ENCODE assay signal across 23 cellular contexts in the genomic region with DNA sequence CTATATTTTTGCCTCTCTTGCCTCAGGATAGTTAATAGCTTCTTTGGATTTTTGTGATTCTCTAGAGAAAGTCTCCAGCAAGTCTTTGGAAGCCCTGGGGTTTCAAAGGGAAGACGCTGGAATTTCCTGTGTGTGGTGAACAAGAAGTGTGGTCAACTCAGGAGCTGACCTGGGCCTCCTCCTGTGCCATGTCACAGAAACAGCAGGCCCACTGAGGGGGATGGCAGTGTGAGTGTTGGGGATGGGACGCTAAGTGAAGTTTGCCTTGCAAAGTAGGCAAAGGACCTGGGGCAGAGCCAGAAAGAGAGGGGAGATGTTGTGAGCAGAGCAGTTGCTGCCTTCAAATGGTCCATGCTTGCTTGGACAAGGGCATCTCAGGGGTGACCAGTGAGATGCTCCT.
"Had no signal": no experiment of that assay in that cellular context is flagged by ENCODE, and none has a peak within 500 bp of the region (broad histone marks: within the 10 kb centered on the region; RNA-seq: fewer than 3 reads in every experiment).

No MANE protein-coding gene starts in this region.

- H3K79me2 ChIP-seq: hepatocyte had no signal

- ATAC-seq: foreskin keratinocyte; gastroesophageal sphincter; heart left ventricle; left ventricle myocardium superior; lower lobe of right lung; natural killer cell; psoas muscle; right cardiac atrium; stimulated activated naive B cell treated with anti-CD40 and anti-IgM and Interleukin-4, amounts not matched to agents 10 μg/mL and 1 μg/mL and 100 μg/mL, for 72 hours; upper lobe of right lung had no signal

- H3K27ac Mint-ChIP-seq: natural killer cell; stimulated activated naive B cell treated with anti-CD40 and anti-IgM and Interleukin-4, amounts not matched to agents 10 μg/mL and 1 μg/mL and 100 μg/mL, for 72 hours; stimulated activated naive CD8-positive, alpha-beta T cell treated with anti-CD3 and anti-CD28 coated beads, Interleukin-15, Interleukin-2, amounts not matched to agents 100 ng/mL and 50 ng/mL, for 24 hours had no signal

- DNase-seq: dorsolateral prefrontal cortex; effector CD4-positive, alpha-beta T cell; foreskin keratinocyte; heart left ventricle; left ventricle myocardium superior; lower lobe of right lung; natural killer cell; occipital lobe; ovary; psoas muscle; right cardiac atrium; stimulated activated CD4-positive, alpha-beta T cell treated with anti-CD3 and anti-CD28 coated beads, Interleukin-15, amount 100 ng/mL, for 24 hours; stimulated activated CD4-positive, alpha-beta T cell treated with anti-CD3 and anti-CD28 coated beads, Interleukin-2, amount 100 ng/mL, for 48 hours; stimulated activated naive B cell treated with anti-CD40 and anti-IgM and Interleukin-4, amounts not matched to agents 10 μg/mL and 1 μg/mL and 100 μg/mL, for 72 hours; transverse colon; upper lobe of right lung; uterus had no signal

- H3K4me1 Mint-ChIP-seq: stimulated activated naive B cell treated with anti-CD40 and anti-IgM and Interleukin-4, amounts not matched to agents 10 μg/mL and 1 μg/mL and 100 μg/mL, for 72 hours had no signal

- H2AFZ ChIP-seq: hepatocyte had no signal

- H3K36me3 Mint-ChIP-seq: natural killer cell; stimulated activated naive B cell treated with anti-CD40 and anti-IgM and Interleukin-4, amounts not matched to agents 10 μg/mL and 1 μg/mL and 100 μg/mL, for 72 hours had no signal

- H3K9me3 ChIP-seq: gastroesophageal sphincter, heart left ventricle, lower lobe of right lung, ovary, psoas muscle, transverse colon, upper lobe of right lung, uterus had no signal

- H3K4me3 Mint-ChIP-seq: natural killer cell; stimulated activated naive B cell treated with anti-CD40 and anti-IgM and Interleukin-4, amounts not matched to agents 10 μg/mL and 1 μg/mL and 100 μg/mL, for 72 hours; stimulated activated naive CD8-positive, alpha-beta T cell treated with anti-CD3 and anti-CD28 coated beads, Interleukin-15, Interleukin-2, amounts not matched to agents 100 ng/mL and 50 ng/mL, for 24 hours had no signal

- H3K4me2 ChIP-seq: hepatocyte had no signal

- H3K27me3 ChIP-seq: foreskin keratinocyte, gastroesophageal sphincter, heart left ventricle, hepatocyte, ovary, transverse colon, upper lobe of right lung, uterus had no signal

- H3K36me3 ChIP-seq: gastroesophageal sphincter, heart left ventricle, lower lobe of right lung, ovary, transverse colon, upper lobe of right lung, uterus had no signal

- H3K27ac ChIP-seq: dorsolateral prefrontal cortex, foreskin keratinocyte, gastroesophageal sphincter, heart left ventricle, hepatocyte, lower lobe of right lung, ovary, psoas muscle, skin epidermis, transverse colon, upper lobe of right lung, uterus had no signal

- H3K27me3 Mint-ChIP-seq: stimulated activated naive B cell treated with anti-CD40 and anti-IgM and Interleukin-4, amounts not matched to agents 10 μg/mL and 1 μg/mL and 100 μg/mL, for 72 hours had no signal

- H3K4me3 ChIP-seq: dorsolateral prefrontal cortex, gastroesophageal sphincter, heart left ventricle, hepatocyte, lower lobe of right lung, ovary, psoas muscle, skin epidermis, transverse colon, upper lobe of right lung, uterus had no signal

- FAIRE-seq: colon, keratinocyte had no signal

- H3K4me1 ChIP-seq: foreskin keratinocyte, gastroesophageal sphincter, heart left ventricle, lower lobe of right lung, psoas muscle, transverse colon, upper lobe of right lung, uterus had no signal
